In the genomic region with DNA sequence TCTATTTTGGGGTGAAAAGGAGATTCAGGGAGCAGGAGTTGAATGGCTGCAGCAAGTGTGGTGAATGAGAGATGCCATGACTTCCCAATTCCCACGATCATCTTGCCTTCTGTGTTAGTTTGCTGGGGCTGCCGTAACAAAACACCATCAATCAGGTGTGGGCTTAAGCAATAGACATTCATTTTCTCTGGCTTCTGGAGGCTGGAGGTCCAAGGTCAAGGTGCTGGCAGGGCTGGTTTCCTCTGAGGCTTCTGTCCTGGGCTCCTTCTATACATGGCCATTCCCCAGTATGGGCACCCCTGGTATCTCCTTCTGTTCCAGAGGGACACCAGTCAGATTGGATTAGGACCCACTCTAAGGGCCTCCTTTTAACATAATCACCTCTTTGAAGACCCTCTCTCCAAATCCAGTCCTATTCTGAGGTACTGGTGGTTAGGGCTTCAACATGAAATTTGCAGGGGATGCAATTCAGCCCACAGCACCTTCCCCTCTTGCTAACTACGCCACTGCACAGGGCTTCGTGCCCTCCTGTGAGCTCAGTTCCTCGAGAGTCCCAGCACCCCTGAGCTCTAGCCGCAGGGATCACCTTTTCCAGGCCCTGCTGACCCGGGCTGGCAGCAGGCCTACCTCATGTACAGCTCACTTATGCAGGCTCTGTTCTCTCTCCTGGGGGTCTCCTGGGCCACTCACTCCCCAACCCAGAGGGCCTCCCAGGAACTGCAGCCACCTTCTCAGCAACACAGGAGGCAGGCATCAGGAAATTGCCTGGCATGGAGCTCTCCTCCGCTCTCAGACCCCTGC, we compare ENCODE assay signal across 15 cellular contexts. TPM values are rescaled to one million over a fixed set of nuclear protein-coding genes. Genes with fewer than 3 reads are reported as not detected.
DNase-seq lines count a peak whose midpoint lies in the region; ATAC-seq and TF ChIP-seq lines count a peak whose summit lies in the region.
"Had no signal": no experiment of that assay in that cellular context is flagged by ENCODE, and none has a peak within 500 bp of the region (broad histone marks: within the 10 kb centered on the region; RNA-seq: fewer than 3 reads in every experiment).

No MANE protein-coding gene starts in this region.

- H3K9me2 ChIP-seq in GM23338 (ENCODE audit: insufficient read depth) = 0 out of 2 replicates have a peak, but pooled peaks cover 3% of the 10 kb centered on the region

- POLR2A ChIA-PET in HEK293 (lab: Yijun Ruan, JAX) = no interaction called here

- H3K79me2 ChIP-seq in GM23338 (replicated peaks; ENCODE audit: insufficient read depth) = no peaks in the 10 kb centered on the region

- no peaks in the 10 kb centered on the region for H3K9me3 Mint-ChIP-seq in GM23338
- peaks cover 6% of the 10 kb centered on the region for H3K9me3 Mint-ChIP-seq in type B pancreatic cell

- no peak overlapping the region for H3K4me2 ChIP-seq in GM23338
- H3K4me2 ChIP-seq: A549 had no signal

- TF ChIP-seq POLR2A in esophagus muscularis mucosa (IDR thresholded peaks at IDR 0.05; ENCODE audit: low read depth) = no peak

- no peaks in the 10 kb centered on the region for H3K9me3 ChIP-seq in HEK293 (ENCODE audit: control insufficient read depth, insufficient read depth, low read depth, low read length)
- peaks cover 0 to 5% (median under 1%) of the 10 kb centered on the region in 4 donors for H3K9me3 ChIP-seq in esophagus muscularis mucosa
- no peaks in the 10 kb centered on the region for H3K9me3 ChIP-seq in ascending aorta
- H3K9me3 ChIP-seq: A549, BE2C had no signal

- no peak for DNase-seq in GM23338 (ENCODE audit: low spot score)
- peak; percentile 80 for DNase-seq in esophagus muscularis mucosa (ENCODE audit: extremely low spot score)
- peak; percentile 63 for DNase-seq in type B pancreatic cell (ENCODE audit: extremely low spot score, unreplicated experiment)
- DNase-seq in NCI-H2107 treated with DMSO at 0.1 percent for 48 hours (lab: John Stamatoyannopoulos, UW; ENCODE audit: unreplicated experiment) = no peak
- DNase-seq in ascending aorta (ENCODE audit: low spot score in 2 of 2) = no peak
- DNase-seq: BE2C, DMS79 had no signal

- H3K36me3 ChIP-seq in GM23338 (ENCODE audit: insufficient read depth) = no peaks in the 10 kb centered on the region
- H3K36me3 ChIP-seq in HEK293 (ENCODE audit: control insufficient read depth in 2 of 2, insufficient read depth in 1 of 2, low read length in 2 of 2) = no peaks in the 10 kb centered on the region
- no peaks in the 10 kb centered on the region for H3K36me3 ChIP-seq in esophagus muscularis mucosa
- H3K36me3 ChIP-seq in ascending aorta = no peaks in the 10 kb centered on the region
- H3K36me3 ChIP-seq: BE2C had no signal

- H3K4me3 Mint-ChIP-seq in GM23338 (no peak overlapping the region), type B pancreatic cell (no peak overlapping the region)
- H3K4me3 Mint-ChIP-seq: CD4-positive, alpha-beta memory T cell had no signal

- H4K20me1 ChIP-seq in GM23338 (replicated peaks; ENCODE audit: insufficient read depth) = no peaks in the 10 kb centered on the region

- H3K27me3 Mint-ChIP-seq in GM23338 (ENCODE audit: insufficient read depth, low read depth, poor library complexity) (peaks cover 2% of the 10 kb centered on the region), type B pancreatic cell (peaks cover 30% of the 10 kb centered on the region)

- no peaks in the 10 kb centered on the region for H3K4me1 Mint-ChIP-seq in GM23338
- H3K4me1 Mint-ChIP-seq in type B pancreatic cell (ENCODE audit: unreplicated experiment) = no peaks in the 10 kb centered on the region
- H3K4me1 Mint-ChIP-seq: CD4-positive, alpha-beta memory T cell had no signal

- no peak for TF ChIP-seq CTCF in GM23338 (conservative IDR thresholded peaks at IDR 0.05; ENCODE audit: low read depth in 2 of 2)
- TF ChIP-seq CTCF in HEK293 (tag by site-specific recombination; IDR thresholded peaks at IDR 0.05) = no peak
- no peak for TF ChIP-seq CTCF in esophagus muscularis mucosa (IDR thresholded peaks at IDR 0.05)
- no peak for TF ChIP-seq CTCF in type B pancreatic cell (conservative IDR thresholded peaks at IDR 0.05)
- TF ChIP-seq CTCF in ascending aorta (IDR thresholded peaks at IDR 0.05) = no peak

- no peaks in the 10 kb centered on the region for H3K36me3 Mint-ChIP-seq in GM23338 (ENCODE audit: low read depth)
- peaks cover 3% of the 10 kb centered on the region for H3K36me3 Mint-ChIP-seq in type B pancreatic cell
- H3K36me3 Mint-ChIP-seq: CD4-positive, alpha-beta memory T cell had no signal

- H3F3A ChIP-seq in GM23338 (replicated peaks; ENCODE audit: low read depth) = no peaks in the 10 kb centered on the region

- H3K27ac Mint-ChIP-seq in GM23338 (no peak overlapping the region), type B pancreatic cell (no peak overlapping the region)

- H3K4me3 ChIP-seq in GM23338 = no peak overlapping the region
- no peak overlapping the region for H3K4me3 ChIP-seq in HEK293 (ENCODE audit: low read depth, low read length)
- H3K4me3 ChIP-seq in esophagus muscularis mucosa = no peak overlapping the region
- H3K4me3 ChIP-seq in ascending aorta = no peak overlapping the region
- H3K4me3 ChIP-seq: A549 had no signal

- peak; percentile 67 for ATAC-seq in GM23338
- ATAC-seq: A549, HCT116 had no signal

- CTCF ChIA-PET in HEK293 (lab: Yijun Ruan, JAX) = interaction anchor here (0.6 kb wide), 3 partner anchors 275 to 1055 kb away, joined by 3 to 5 read pairs (median 3); no protein-coding TSS in a partner anchor

- no peaks in the 10 kb centered on the region for H3K4me1 ChIP-seq in GM23338 (ENCODE audit: insufficient read depth)
- no peaks in the 10 kb centered on the region for H3K4me1 ChIP-seq in HEK293 (ENCODE audit: control insufficient read depth, insufficient read depth, low read length)
- H3K4me1 ChIP-seq in esophagus muscularis mucosa = no peaks in the 10 kb centered on the region
- no peaks in the 10 kb centered on the region for H3K4me1 ChIP-seq in ascending aorta
- H3K4me1 ChIP-seq: A549, BE2C had no signal

- no peak overlapping the region for H3K27ac ChIP-seq in GM23338 (ENCODE audit: low read depth)
- H3K27ac ChIP-seq in HEK293 (ENCODE audit: extremely low read depth, low read depth, low read length) = no peak overlapping the region
- H3K27ac ChIP-seq in esophagus muscularis mucosa (replicated peaks in 1 of 4) = no peak overlapping the region
- no peak overlapping the region for H3K27ac ChIP-seq in ascending aorta
- H3K27ac ChIP-seq: A549, C4-2B had no signal

- no peaks in the 10 kb centered on the region for H3K27me3 ChIP-seq in GM23338 (ENCODE audit: insufficient read depth)
- H3K27me3 ChIP-seq in esophagus muscularis mucosa = peaks cover 0 to 41% (median 0%) of the 10 kb centered on the region in 4 donors
- no peaks in the 10 kb centered on the region for H3K27me3 ChIP-seq in ascending aorta
- H3K27me3 ChIP-seq: BE2C had no signal

- TF ChIP-seq EP300 in esophagus muscularis mucosa (IDR thresholded peaks at IDR 0.05) = no peak

- no peak overlapping the region for H2AFZ ChIP-seq in GM23338

- intact Hi-C loops in esophagus muscularis mucosa (cut with DNase I) (no loop called here), ascending aorta (cut with DNase I) (no loop called here)

- 68% methylated on average over 8 of the region's 8 CpGs for WGBS in esophagus muscularis mucosa

TF ChIP-seq in GM23338, 12 proteins besides CTCF, POLR2A, EP300 and RAD21 (continues in another document):
- no peak for TF ChIP-seq CREB1 (CRISPR knock-in tag; IDR thresholded peaks at IDR 0.05; ENCODE audit: low read depth)
- no peak for TF ChIP-seq JUNB (IDR thresholded peaks at IDR 0.05; ENCODE audit: unreplicated experiment)
- no peak for TF ChIP-seq ZNF114 (CRISPR knock-in tag; IDR thresholded peaks at IDR 0.05)
- TF ChIP-seq ZNF331 (CRISPR knock-in tag; IDR thresholded peaks at IDR 0.05; ENCODE audit: low read depth) = no peak
- no peak for TF ChIP-seq EZH2 (IDR thresholded peaks at IDR 0.05; ENCODE audit: low read depth, unreplicated experiment)
- TF ChIP-seq EZH2phosphoT487 (IDR thresholded peaks at IDR 0.05; ENCODE audit: unreplicated experiment) = no peak

TF ChIP-seq in HEK293, 187 proteins besides CTCF, POLR2A, EP300 and RAD21:
- TF ChIP-seq ZNF548 (tag by site-specific recombination; IDR thresholded peaks at IDR 0.05) (peak; percentile 62; the same call in 1 of the 2 replicates), GLIS1 (tag by site-specific recombination; IDR thresholded peaks at IDR 0.05) (peak; percentile 75), ZIC2 (tag by site-specific recombination; IDR thresholded peaks at IDR 0.05) (peak; percentile 33; the same call in 1 of the 2 replicates)
- TF ChIP-seq, protein P1, sequence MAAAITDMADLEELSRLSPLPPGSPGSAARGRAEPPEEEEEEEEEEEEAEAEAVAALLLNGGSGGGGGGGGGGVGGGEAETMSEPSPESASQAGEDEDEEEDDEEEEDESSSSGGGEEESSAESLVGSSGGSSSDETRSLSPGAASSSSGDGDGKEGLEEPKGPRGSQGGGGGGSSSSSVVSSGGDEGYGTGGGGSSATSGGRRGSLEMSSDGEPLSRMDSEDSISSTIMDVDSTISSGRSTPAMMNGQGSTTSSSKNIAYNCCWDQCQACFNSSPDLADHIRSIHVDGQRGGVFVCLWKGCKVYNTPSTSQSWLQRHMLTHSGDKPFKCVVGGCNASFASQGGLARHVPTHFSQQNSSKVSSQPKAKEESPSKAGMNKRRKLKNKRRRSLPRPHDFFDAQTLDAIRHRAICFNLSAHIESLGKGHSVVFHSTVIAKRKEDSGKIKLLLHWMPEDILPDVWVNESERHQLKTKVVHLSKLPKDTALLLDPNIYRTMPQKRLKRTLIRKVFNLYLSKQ (tag by site-specific recombination; IDR thresholded peaks at IDR 0.05; ENCODE audit: borderline replicate concordance) = no peak
- TF ChIP-seq, protein P2, sequence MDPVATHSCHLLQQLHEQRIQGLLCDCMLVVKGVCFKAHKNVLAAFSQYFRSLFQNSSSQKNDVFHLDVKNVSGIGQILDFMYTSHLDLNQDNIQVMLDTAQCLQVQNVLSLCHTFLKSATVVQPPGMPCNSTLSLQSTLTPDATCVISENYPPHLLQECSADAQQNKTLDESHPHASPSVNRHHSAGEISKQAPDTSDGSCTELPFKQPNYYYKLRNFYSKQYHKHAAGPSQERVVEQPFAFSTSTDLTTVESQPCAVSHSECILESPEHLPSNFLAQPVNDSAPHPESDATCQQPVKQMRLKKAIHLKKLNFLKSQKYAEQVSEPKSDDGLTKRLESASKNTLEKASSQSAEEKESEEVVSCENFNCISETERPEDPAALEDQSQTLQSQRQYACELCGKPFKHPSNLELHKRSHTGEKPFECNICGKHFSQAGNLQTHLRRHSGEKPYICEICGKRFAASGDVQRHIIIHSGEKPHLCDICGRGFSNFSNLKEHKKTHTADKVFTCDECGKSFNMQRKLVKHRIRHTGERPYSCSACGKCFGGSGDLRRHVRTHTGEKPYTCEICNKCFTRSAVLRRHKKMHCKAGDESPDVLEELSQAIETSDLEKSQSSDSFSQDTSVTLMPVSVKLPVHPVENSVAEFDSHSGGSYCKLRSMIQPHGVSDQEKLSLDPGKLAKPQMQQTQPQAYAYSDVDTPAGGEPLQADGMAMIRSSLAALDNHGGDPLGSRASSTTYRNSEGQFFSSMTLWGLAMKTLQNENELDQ (tag by site-specific recombination; IDR thresholded peaks at IDR 0.05; ENCODE audit: low read depth) = no peak
TF ChIP-seq in HEK293: peak in this region for 3.

RNA-seq across cellular contexts. Expression of a gene that starts 37.3 kb away (rescaled TPM):
- 1.1 and 1.2 TPM in 2 replicates for total RNA-seq in GM23338 (2014; rRNA removed; shearing (Covaris generic))
- 0.47 and 0.64 TPM in 2 replicates for polyA plus RNA-seq in GM23338 (2016; fragmentation: Nextera tagmentation; extraction: Ambion mirVana)
- total RNA-seq in esophagus muscularis mucosa (not detected), type B pancreatic cell (ENCODE audit: low replicate concordance) (3.0 and 7.3 TPM in 2 replicates), ascending aorta (not detected)
- total RNA-seq: CD4-positive, alpha-beta memory T cell; G401; HT1080 had no signal
- polyA plus RNA-seq: AG04450; CD4-positive, alpha-beta memory T cell had no signal

Comparison
In these comparisons a context has a peak if more than half of its experiments do, and no peak if none do; other contexts are left out.
1. DNase-seq: peak in esophagus muscularis mucosa (single experiment) and type B pancreatic cell (single experiment); none in GM23338 (single experiment), NCI-H2107 treated with DMSO at 0.1 percent for 48 hours (single experiment) and ascending aorta (0 of 2).